Comparison of ENCODE assay signal across 28 cellular contexts in genomic region chr7:88432321-88432720, GRCh38.
DNase-seq lines count a peak whose midpoint lies in the region; TF ChIP-seq lines count a peak whose summit lies in the region.
"Had no signal": no experiment of that assay in that cellular context is flagged by ENCODE, and none has a peak within 500 bp of the region (broad histone marks: within the 10 kb centered on the region; RNA-seq: fewer than 3 reads in every experiment).

No MANE protein-coding gene starts in this region.

- no TSS peak for BruUV-seq in Caco-2 (replicated peaks; lab: Mats Ljungman, UMichigan)

- H3K36me3 Mint-ChIP-seq in Caco-2 (ENCODE audit: insufficient read depth, unreplicated experiment) = no peaks in the 10 kb centered on the region
- H3K36me3 Mint-ChIP-seq: activated CD4-positive, alpha-beta memory T cell treated with anti-CD3 and anti-CD28 coated beads for 36 hours; memory B cell had no signal

- H3K27me3 Mint-ChIP-seq in Caco-2 (ENCODE audit: insufficient read depth, unreplicated experiment) = peaks cover 5% of the 10 kb centered on the region
- H3K27me3 Mint-ChIP-seq: memory B cell had no signal

- no peaks in the 10 kb centered on the region for H3K4me1 Mint-ChIP-seq in Caco-2 (ENCODE audit: low read depth, unreplicated experiment)
- H3K4me1 Mint-ChIP-seq: memory B cell had no signal

- CTCF ChIA-PET in Caco-2 (lab: Charles Lee) = no interaction called here

- H3K4me3 Mint-ChIP-seq in Caco-2 (ENCODE audit: unreplicated experiment) = no peak overlapping the region
- H3K4me3 Mint-ChIP-seq: activated CD4-positive, alpha-beta memory T cell treated with anti-CD3 and anti-CD28 coated beads for 36 hours; activated naive CD4-positive, alpha-beta T cell treated with anti-CD3 and anti-CD28 coated beads for 36 hours; HFFc6; memory B cell; stimulated activated naive CD8-positive, alpha-beta T cell treated with anti-CD3 and anti-CD28 coated beads, Interleukin-15, Interleukin-2, amounts not matched to agents 100 ng/mL and 50 ng/mL, for 24 hours; T-helper 2 cell treated with Interferon-gamma antibody and Interleukin-4, amounts not matched to agents 5 μg/mL and 100 μg/mL, for 36 hours had no signal

- DNase-seq in NCI-H82 (lab: John Stamatoyannopoulos, UW) (peak; percentile 23), NCI-H82 treated with DMSO at 0.1 percent for 48 hours (lab: John Stamatoyannopoulos, UW; ENCODE audit: unreplicated experiment) (no peak), NCI-H460 (ENCODE audit: extremely low read depth, low read depth) (peak; percentile 6), epidermal melanocyte (ENCODE audit: insufficient read length, low spot score) (peak; percentile 46), pons (ENCODE audit: low spot score) (peak; percentile 62), kidney glomerular epithelial cell (lab: John Stamatoyannopoulos, UW) (no peak), cortex of kidney (lab: John Stamatoyannopoulos, UW) (no peak), Caco-2 (no peak)
- DNase-seq: activated CD4-positive, alpha-beta memory T cell treated with anti-CD3 and anti-CD28 coated beads for 36 hours; activated CD4-positive, alpha-beta T cell treated with anti-CD3 and anti-CD28 coated beads for 1 hour; activated CD8-positive, alpha-beta memory T cell treated with anti-CD3 and anti-CD28 coated beads, Interleukin-2, amount 50 U/mL, for 48 hours; activated naive CD4-positive, alpha-beta T cell treated with anti-CD3 and anti-CD28 coated beads for 36 hours; central memory CD4-positive, alpha-beta T cell; GOT3; HFFc6; left cardiac atrium; NCI-H146; NCI-H2171; NCI-H510A; posterior cingulate gyrus; right cardiac atrium; Right ventricle myocardium superior; stimulated activated CD8-positive, alpha-beta memory T cell treated with anti-CD3 and anti-CD28 coated beads, Interleukin-4, amount 100 ng/mL, for 48 hours; testis had no signal

- TF ChIP-seq CTCF in Caco-2 (IDR thresholded peaks at IDR 0.05; ENCODE audit: insufficient read depth in 1 of 2, low read depth in 1 of 2, low read length in 1 of 2, severe bottlenecking in 1 of 2, unreplicated experiment in 1 of 2) = no peak

- H3K36me3 ChIP-seq in Caco-2 (ENCODE audit: control insufficient read depth, insufficient read depth, low read length) = no peaks in the 10 kb centered on the region

- H3K27ac Mint-ChIP-seq in Caco-2 (ENCODE audit: unreplicated experiment) = no peak overlapping the region
- H3K27ac Mint-ChIP-seq: activated CD4-positive, alpha-beta memory T cell treated with anti-CD3 and anti-CD28 coated beads for 36 hours; HFFc6; memory B cell; stimulated activated naive CD8-positive, alpha-beta T cell treated with anti-CD3 and anti-CD28 coated beads, Interleukin-15, Interleukin-2, amounts not matched to agents 100 ng/mL and 50 ng/mL, for 24 hours; T-helper 2 cell treated with Interferon-gamma antibody and Interleukin-4, amounts not matched to agents 5 μg/mL and 100 μg/mL, for 36 hours had no signal

- intact Hi-C loops in Caco-2 (cut with micrococcal nuclease; ENCODE audit: unreplicated experiment) = no loop called here

- H3K9me3 Mint-ChIP-seq in Caco-2 (ENCODE audit: unreplicated experiment) = no peaks in the 10 kb centered on the region
- H3K9me3 Mint-ChIP-seq: activated CD4-positive, alpha-beta memory T cell treated with anti-CD3 and anti-CD28 coated beads for 36 hours; activated naive CD4-positive, alpha-beta T cell treated with anti-CD3 and anti-CD28 coated beads for 36 hours; memory B cell; T-helper 2 cell treated with Interferon-gamma antibody and Interleukin-4, amounts not matched to agents 5 μg/mL and 100 μg/mL, for 36 hours had no signal

- H3K27me3 ChIP-seq in Caco-2 (replicated peaks; ENCODE audit: control insufficient read depth, insufficient read depth, low read length) = no peaks in the 10 kb centered on the region
- H3K27me3 ChIP-seq: hepatocyte, testis had no signal

- POLR2A ChIA-PET in Caco-2 (lab: Charles Lee) = no interaction called here

- H3K4me3 ChIP-seq in Caco-2 (ENCODE audit: low read depth, low read length) = no peak overlapping the region
- H3K4me3 ChIP-seq: hepatocyte, testis had no signal

- H3K4me1 ChIP-seq in Caco-2 = no peaks in the 10 kb centered on the region
- H3K4me1 ChIP-seq: testis had no signal

- H3K9me3 ChIP-seq in Caco-2 = no peaks in the 10 kb centered on the region
- H3K9me3 ChIP-seq: testis had no signal

Comparison
In these comparisons a context has a peak if more than half of its experiments do, and no peak if none do; other contexts are left out.
1. DNase-seq: peak in NCI-H82 (single experiment), NCI-H460 (single experiment), epidermal melanocyte (single experiment) and pons (single experiment); none in NCI-H82 treated with DMSO at 0.1 percent for 48 hours (single experiment), kidney glomerular epithelial cell (single experiment), cortex of kidney (single experiment) and Caco-2 (0 of 2).